1 cellular context compared by ENCODE assay signal in genomic region chr6:29447670-29448069, GRCh38.
TF ChIP-seq lines count a peak whose summit lies in the region.

No MANE protein-coding gene starts in this region.

TF ChIP-seq in GM23338, 12 proteins besides CTCF, POLR2A, EP300 and RAD21:
- TF ChIP-seq ZNF462 (CRISPR knock-in tag; IDR thresholded peaks at IDR 0.05) (peak; percentile 84), CREB1 (CRISPR knock-in tag; IDR thresholded peaks at IDR 0.05; ENCODE audit: low read depth) (no peak)
